Comparison of ENCODE assay signal across 19 cellular contexts in genomic region chr16:83348991-83349390, GRCh38.
A peak's percentile ranks its signal among the peaks of the same experiment; 100 is the strongest.
DNase-seq lines count a peak whose midpoint lies in the region; ATAC-seq, FAIRE-seq and TF ChIP-seq lines count a peak whose summit lies in the region.
"Had no signal": no experiment of that assay in that cellular context is flagged by ENCODE, and none has a peak within 500 bp of the region (broad histone marks: within the 10 kb centered on the region; RNA-seq: fewer than 3 reads in every experiment).

No MANE protein-coding gene starts in this region.

- H3K36me3 Mint-ChIP-seq in astrocyte (ENCODE audit: low read depth, unreplicated experiment) (no peaks in the 10 kb centered on the region), T-cell (no peaks in the 10 kb centered on the region)
- H3K36me3 Mint-ChIP-seq: CD14-positive monocyte, IgD-negative memory B cell had no signal

- H3K4me3 ChIP-seq in SK-N-SH (ENCODE audit: low read depth in 2 of 2, low read length in 1 of 2) (no peak overlapping the region), astrocyte (ENCODE audit: insufficient read depth, low read depth, low read length) (no peak overlapping the region), osteoblast (ENCODE audit: insufficient read depth, low read length) (no peak overlapping the region), vagina (no peak overlapping the region)
- H3K4me3 ChIP-seq: GM23338 had no signal

- H3K4me3 Mint-ChIP-seq in astrocyte (ENCODE audit: unreplicated experiment): no peak overlapping the region
- H3K4me3 Mint-ChIP-seq in T-cell: no peak overlapping the region
- H3K4me3 Mint-ChIP-seq: CD14-positive monocyte; CD8-positive, alpha-beta memory T cell; GM23338; H9; IgD-negative memory B cell had no signal

- intact Hi-C loops in vagina (cut with DNase I): no loop called here

- peaks cover 10% of the 10 kb centered on the region for H3K4me1 Mint-ChIP-seq in astrocyte (ENCODE audit: low read depth, unreplicated experiment)
- no peaks in the 10 kb centered on the region for H3K4me1 Mint-ChIP-seq in T-cell
- H3K4me1 Mint-ChIP-seq: CD14-positive monocyte; CD8-positive, alpha-beta memory T cell; GM23338; IgD-negative memory B cell had no signal

- no peak for TF ChIP-seq EP300 in SK-N-SH (IDR thresholded peaks at IDR 0.05; ENCODE audit: borderline replicate concordance in 1 of 2, low read depth in 1 of 2, low read length in 1 of 2)

- POLR2A ChIA-PET in SK-N-SH (lab: Yijun Ruan, JAX) (no interaction called here), T-cell (lab: Charles Lee) (no interaction called here)

- whole genome bisulfite sequencing in SK-N-SH (ENCODE audit: low lambda C conversion rate): 41% methylated on average over 5 of the region's 5 CpGs

- TF ChIP-seq CTCF in SK-N-SH (IDR thresholded peaks at IDR 0.05) (no peak), astrocyte (IDR thresholded peaks at IDR 0.05; ENCODE audit: insufficient read depth, low read depth, low read length) (no peak), osteoblast (IDR thresholded peaks at IDR 0.05; ENCODE audit: extremely low read depth, low read depth, low read length) (no peak), vagina (IDR thresholded peaks at IDR 0.05) (no peak)

- no peak for TF ChIP-seq RAD21 in SK-N-SH (IDR thresholded peaks at IDR 0.05; ENCODE audit: low read length)

- H3K4me2 ChIP-seq in SK-N-SH (no peak overlapping the region), astrocyte (ENCODE audit: low read length) (no peak overlapping the region), osteoblast (ENCODE audit: insufficient read depth, low read length) (no peak overlapping the region)
- H3K4me2 ChIP-seq: GM23338 had no signal

- DNase-seq in SK-N-SH (no peak), RPMI7951 (ENCODE audit: low read depth) (peak; percentile 79), astrocyte (ENCODE audit: low read depth) (peak; percentile 20), osteoblast (ENCODE audit: insufficient read length, low spot score, missing footprints) (peak; percentile 29), T-cell (no peak), vagina (ENCODE audit: extremely low spot score in 2 of 2) (no peak)
- DNase-seq: Caco-2; CD8-positive, alpha-beta memory T cell; DMS53; H9 had no signal

- H3K9ac ChIP-seq in SK-N-SH: no peak overlapping the region
- no peak overlapping the region for H3K9ac ChIP-seq in astrocyte (ENCODE audit: low read length)

- H3K27ac ChIP-seq in SK-N-SH (ENCODE audit: low read depth in 2 of 2, low read length in 1 of 2) (no peak overlapping the region; a peak in 1 of 4 replicates), astrocyte (ENCODE audit: low read depth, low read length) (no peak overlapping the region), osteoblast (ENCODE audit: low read depth, low read length) (no peak overlapping the region), vagina (no peak overlapping the region)
- H3K27ac ChIP-seq: 22Rv1, HL-60 had no signal

- H3K27ac Mint-ChIP-seq in astrocyte (ENCODE audit: unreplicated experiment): no peak overlapping the region
- no peak overlapping the region for H3K27ac Mint-ChIP-seq in T-cell
- H3K27ac Mint-ChIP-seq: CD14-positive monocyte; CD8-positive, alpha-beta memory T cell; GM23338; H9; IgD-negative memory B cell had no signal

- H3K9me3 ChIP-seq in SK-N-SH (no peaks in the 10 kb centered on the region), astrocyte (ENCODE audit: insufficient read depth, low read depth, low read length) (no peaks in the 10 kb centered on the region), osteoblast (ENCODE audit: low read depth, low read length) (no peaks in the 10 kb centered on the region), vagina (no peaks in the 10 kb centered on the region)
- H3K9me3 ChIP-seq: Caco-2 had no signal

- CTCF ChIA-PET in SK-N-SH (lab: Yijun Ruan, JAX) (interaction anchor here (2.0 kb wide), 1 partner anchor 8 kb away, joined by 5 read pairs; no protein-coding TSS in a partner anchor), T-cell (lab: Charles Lee) (no interaction called here)

- H3K9me2 ChIP-seq in SK-N-SH: no peaks in the 10 kb centered on the region

- no peak overlapping the region for H2AFZ ChIP-seq in SK-N-SH (ENCODE audit: low read depth)
- no peak overlapping the region for H2AFZ ChIP-seq in astrocyte (ENCODE audit: low read depth, low read length)
- H2AFZ ChIP-seq in osteoblast (ENCODE audit: low read length): no peak overlapping the region
- H2AFZ ChIP-seq: GM23338 had no signal

- H3K27me3 ChIP-seq in SK-N-SH (ENCODE audit: insufficient read depth) (no peaks in the 10 kb centered on the region), astrocyte (ENCODE audit: insufficient read depth, low read length) (no peaks in the 10 kb centered on the region), osteoblast (ENCODE audit: insufficient read depth, low read length) (no peaks in the 10 kb centered on the region), vagina (no peaks in the 10 kb centered on the region)

- FAIRE-seq in astrocyte (lab: Jason Lieb, UNC): no peak
- FAIRE-seq: G401.6, GM12891 had no signal

- H3K27me3 Mint-ChIP-seq in astrocyte (ENCODE audit: low read depth, unreplicated experiment) (no peaks in the 10 kb centered on the region), T-cell (no peaks in the 10 kb centered on the region)
- H3K27me3 Mint-ChIP-seq: CD8-positive, alpha-beta memory T cell had no signal

- H4K20me1 ChIP-seq in SK-N-SH (ENCODE audit: insufficient read depth) (no peaks in the 10 kb centered on the region), astrocyte (ENCODE audit: insufficient read depth, low read length) (no peaks in the 10 kb centered on the region), osteoblast (ENCODE audit: insufficient read depth, low read length) (no peaks in the 10 kb centered on the region)

- no peaks in the 10 kb centered on the region for H3K36me3 ChIP-seq in SK-N-SH (replicated peaks in 1 of 2; ENCODE audit: control insufficient read depth in 1 of 2, insufficient read depth in 2 of 2, low read length in 1 of 2)
- H3K36me3 ChIP-seq in astrocyte (ENCODE audit: insufficient read depth, low read length): no peaks in the 10 kb centered on the region
- no peaks in the 10 kb centered on the region for H3K36me3 ChIP-seq in osteoblast (ENCODE audit: insufficient read depth, low read length)
- H3K36me3 ChIP-seq in vagina: no peaks in the 10 kb centered on the region

- H3K79me2 ChIP-seq in SK-N-SH (ENCODE audit: insufficient read depth) (no peaks in the 10 kb centered on the region), astrocyte (ENCODE audit: insufficient read depth, low read length) (no peaks in the 10 kb centered on the region), osteoblast (ENCODE audit: insufficient read depth, low read length) (no peaks in the 10 kb centered on the region)

- no peaks in the 10 kb centered on the region for H3F3A ChIP-seq in SK-N-SH (replicated peaks; ENCODE audit: insufficient read depth)

- H3K4me1 ChIP-seq in SK-N-SH (ENCODE audit: control insufficient read depth in 1 of 2, insufficient read depth in 2 of 2, low read depth in 1 of 2, low read length in 1 of 2) (no peaks in the 10 kb centered on the region), astrocyte (ENCODE audit: insufficient read depth, low read length) (peaks cover 12% of the 10 kb centered on the region), osteoblast (ENCODE audit: insufficient read depth, low read length) (peaks cover 6% of the 10 kb centered on the region), vagina (no peaks in the 10 kb centered on the region)
- H3K4me1 ChIP-seq: Caco-2 had no signal

- ATAC-seq in SK-N-SH treated with all-trans-retinoic acid at 6 μM for 48 hours: no peak
- no peak for ATAC-seq in T-cell (replicated peaks in 1 of 4)
- ATAC-seq in HG03432 (IDR thresholded peaks at IDR 0.05; ENCODE audit: unreplicated experiment): no peak
- ATAC-seq: GM23338 had no signal

- peaks cover 3% of the 10 kb centered on the region for H3K9me3 Mint-ChIP-seq in astrocyte (ENCODE audit: unreplicated experiment)
- peaks cover 0 to 8% (median 0%) of the 10 kb centered on the region in 3 donors for H3K9me3 Mint-ChIP-seq in T-cell
- H3K9me3 Mint-ChIP-seq: GM23338, H9, IgD-negative memory B cell had no signal

- TF ChIP-seq POLR2A in vagina (IDR thresholded peaks at IDR 0.05): no peak

TF ChIP-seq in SK-N-SH, 30 proteins besides CTCF, POLR2A, EP300 and RAD21:
- TF ChIP-seq PBX3 (IDR thresholded peaks at IDR 0.05) (peak; percentile 51; the same call in 1 of the 2 replicates), TEAD4 (IDR thresholded peaks at IDR 0.05; ENCODE audit: borderline replicate concordance, insufficient read depth) (no peak)
TF ChIP-seq in SK-N-SH: peak in this region for 1.

TF ChIP-seq in SK-N-SH treated with all-trans-retinoic acid at 6 μM for 48 hours, 23 proteins besides CTCF, POLR2A, EP300 and RAD21 (continues in another document):
- TF ChIP-seq SNAI2 (CRISPR knock-in tag; IDR thresholded peaks at IDR 0.05): no peak
- no peak for TF ChIP-seq TCF4 (CRISPR knock-in tag; IDR thresholded peaks at IDR 0.05; ENCODE audit: borderline replicate concordance)
- no peak for TF ChIP-seq OSR1 (CRISPR knock-in tag; IDR thresholded peaks at IDR 0.05)
- no peak for TF ChIP-seq TSHZ2 (CRISPR knock-in tag; IDR thresholded peaks at IDR 0.05)
- TF ChIP-seq PPARA (CRISPR knock-in tag; IDR thresholded peaks at IDR 0.05; ENCODE audit: borderline replicate concordance): no peak
- no peak for TF ChIP-seq CSDC2 (CRISPR knock-in tag; IDR thresholded peaks at IDR 0.05)
- no peak for TF ChIP-seq ESRRG (CRISPR knock-in tag; IDR thresholded peaks at IDR 0.05)

Comparison
In these comparisons a context has a peak if more than half of its experiments do, and no peak if none do; other contexts are left out.
1. DNase-seq: peak in RPMI7951 (single experiment), astrocyte (single experiment) and osteoblast (single experiment); none in SK-N-SH (single experiment), T-cell (0 of 34) and vagina (0 of 2).